1 cellular context compared by ENCODE assay signal in genomic region chr16:11560701-11561439, GRCh38.
TF ChIP-seq lines count a peak whose summit lies in the region.

No MANE protein-coding gene starts in this region.

TF ChIP-seq in SK-N-SH, 30 proteins besides CTCF, POLR2A, EP300 and RAD21 (continued from another document):
- TF ChIP-seq PBX3 (IDR thresholded peaks at IDR 0.05) = no peak
- no peak for TF ChIP-seq EZH2phosphoT487 (IDR thresholded peaks at IDR 0.05; ENCODE audit: borderline replicate concordance, low read depth)
- no peak for TF ChIP-seq TAF1 (IDR thresholded peaks at IDR 0.05; ENCODE audit: borderline replicate concordance, low read depth, low read length)
- TF ChIP-seq MAX (IDR thresholded peaks at IDR 0.05; ENCODE audit: low read depth) = no peak
- TF ChIP-seq GATA2 (CRISPR knock-in tag; IDR thresholded peaks at IDR 0.05) = no peak
- TF ChIP-seq YY1 (IDR thresholded peaks at IDR 0.05; ENCODE audit: low read depth) = no peak
- no peak for TF ChIP-seq NFIC (IDR thresholded peaks at IDR 0.05; ENCODE audit: borderline replicate concordance)
TF ChIP-seq in SK-N-SH: peak in this region for 0.
